In the genomic region with DNA sequence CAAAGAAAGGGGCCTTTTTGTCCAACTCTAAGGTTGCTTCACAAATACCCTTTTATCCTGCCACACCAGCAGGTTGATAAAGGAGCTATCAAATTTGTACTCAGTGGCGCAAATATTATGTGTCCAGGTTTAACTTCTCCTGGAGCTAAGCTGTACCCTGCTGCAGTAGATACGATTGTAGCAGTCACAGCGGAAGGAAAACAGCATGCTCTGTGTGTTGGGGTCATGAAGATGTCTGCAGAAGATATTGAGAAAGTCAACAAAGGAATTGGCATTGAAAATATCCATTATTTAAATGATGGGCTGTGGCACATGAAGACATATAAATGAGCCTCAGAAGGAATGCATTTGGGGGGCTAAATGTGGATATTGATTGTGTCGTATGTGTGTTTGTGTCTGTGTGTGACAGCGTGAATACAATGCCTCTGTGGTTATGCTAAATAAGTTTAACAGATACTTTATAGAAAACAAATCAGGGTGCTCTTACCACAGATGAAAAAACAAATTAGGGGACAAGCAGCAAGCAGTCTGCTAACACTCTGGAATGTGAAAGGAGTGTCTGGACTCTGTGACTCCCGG, we compare ENCODE assay signal across 8 cellular contexts. TPM values are rescaled to one million over a fixed set of nuclear protein-coding genes. Genes with fewer than 3 reads are reported as not detected.
DNase-seq lines count a peak whose midpoint lies in the region; ATAC-seq and TF ChIP-seq lines count a peak whose summit lies in the region.

No MANE protein-coding gene starts in this region.

- no peaks in the 10 kb centered on the region for H3K9me3 ChIP-seq in naive thymus-derived CD4-positive, alpha-beta T cell (ENCODE audit: control insufficient read depth in 2 of 3, low read length in 3 of 3)

- H3K27me3 ChIP-seq in dorsolateral prefrontal cortex: no peaks in the 10 kb centered on the region
- H3K27me3 ChIP-seq in naive thymus-derived CD4-positive, alpha-beta T cell (ENCODE audit: control insufficient read depth in 2 of 2, insufficient read depth in 2 of 2, low read length in 2 of 2): no peaks in the 10 kb centered on the region

- peaks cover 8 to 29% (median 22%) of the 10 kb centered on the region in 7 donors for H3K4me1 Mint-ChIP-seq in naive thymus-derived CD4-positive, alpha-beta T cell

- H3K4me3 ChIP-seq in AG10803 (ENCODE audit: low read length): peak overlapping the region; percentile 63
- peak overlapping the region; percentile 68 for H3K4me3 ChIP-seq in LNCaP clone FGC (ENCODE audit: low read depth, low read length)
- H3K4me3 ChIP-seq in dorsolateral prefrontal cortex: peak overlapping the region; percentile 7 to 81 (median 64)
- peak overlapping the region; percentile 85 for H3K4me3 ChIP-seq in naive thymus-derived CD4-positive, alpha-beta T cell (ENCODE audit: low read length)

- CTCF ChIA-PET in naive thymus-derived CD4-positive, alpha-beta T cell (lab: Charles Lee): interaction anchor here (1.8 to 2.2 kb wide), 2 partner anchors 10 to 65 kb away, joined by 5 to 6 read pairs; no protein-coding TSS in a partner anchor

- peaks cover 0 to 6% of the 10 kb centered on the region in 2 donors for H3K4me1 ChIP-seq in naive thymus-derived CD4-positive, alpha-beta T cell (ENCODE audit: control insufficient read depth in 2 of 2, insufficient read depth in 2 of 2, low read length in 2 of 2)

- DNase-seq in AG10803 (ENCODE audit: low read depth) (no peak), LNCaP clone FGC (ENCODE audit: low read depth) (no peak), dorsolateral prefrontal cortex (no peak), NCI-H1436 (lab: John Stamatoyannopoulos, UW) (no peak)
- DNase-seq in naive thymus-derived CD4-positive, alpha-beta T cell: no peak
- no peak for DNase-seq in effector CD8-positive, alpha-beta T cell (lab: John Stamatoyannopoulos, UW)

- no peak for TF ChIP-seq CTCF in AG10803 (conservative IDR thresholded peaks at IDR 0.05; ENCODE audit: low read length)
- no peak for TF ChIP-seq CTCF in LNCaP clone FGC (IDR thresholded peaks at IDR 0.05; ENCODE audit: control insufficient read depth, extremely low read depth, insufficient read depth)
- no peak for TF ChIP-seq CTCF in dorsolateral prefrontal cortex (IDR thresholded peaks at IDR 0.05 in 54 of 56, conservative IDR thresholded peaks at IDR 0.05 in 2 of 56; ENCODE audit: low read depth in 1 of 56, partially characterized antibody in 56 of 56)

- peak overlapping the region in 35 of 59 donors; percentile 22 to 93 (median 82) for H3K27ac ChIP-seq in dorsolateral prefrontal cortex
- peak overlapping the region; percentile 87 for H3K27ac ChIP-seq in naive thymus-derived CD4-positive, alpha-beta T cell (ENCODE audit: low read depth, low read length)

- no peak for ATAC-seq in naive thymus-derived CD4-positive, alpha-beta T cell
- ATAC-seq in GM21360 (IDR thresholded peaks at IDR 0.05; ENCODE audit: unreplicated experiment) (no peak), HG03439 (IDR thresholded peaks at IDR 0.05; ENCODE audit: unreplicated experiment) (no peak)

- H3K4me3 Mint-ChIP-seq in naive thymus-derived CD4-positive, alpha-beta T cell: peak overlapping the region; percentile 86 to 99 (median 94)

- H3K27me3 Mint-ChIP-seq in naive thymus-derived CD4-positive, alpha-beta T cell: no peaks in the 10 kb centered on the region

- intact Hi-C loops in dorsolateral prefrontal cortex (cut with DNase I): loop anchor here in 1 of 2 donors (5.0 kb wide), 1 partner anchor 36 kb away; a partner anchor contains a TSS
- intact Hi-C loops in naive thymus-derived CD4-positive, alpha-beta T cell (cut with micrococcal nuclease): loop anchor here (1.0 kb wide), 2 partner anchors 12 to 34 kb away; a partner anchor contains a TSS

- peaks cover 0 to 1% (median 0%) of the 10 kb centered on the region in 11 donors for H3K9me3 Mint-ChIP-seq in naive thymus-derived CD4-positive, alpha-beta T cell

- peaks cover 9 to 74% (median 21%) of the 10 kb centered on the region in 3 experiments for H3K36me3 ChIP-seq in naive thymus-derived CD4-positive, alpha-beta T cell (ENCODE audit: control insufficient read depth in 2 of 3, insufficient read depth in 3 of 3, low read length in 3 of 3)

- H3K27ac Mint-ChIP-seq in naive thymus-derived CD4-positive, alpha-beta T cell: peak overlapping the region; percentile 94 to 100 (median 98)

- peaks cover 0 to 35% (median 16%) of the 10 kb centered on the region in 5 donors for H3K36me3 Mint-ChIP-seq in naive thymus-derived CD4-positive, alpha-beta T cell

- POLR2A ChIA-PET in naive thymus-derived CD4-positive, alpha-beta T cell (lab: Charles Lee): interaction anchor here (1.0 to 1.3 kb wide), 3 partner anchors 13 to 32 kb away, joined by 3 read pairs; no protein-coding TSS in a partner anchor

RNA-seq across cellular contexts. Expression of a gene that starts 33.6 kb away (rescaled TPM):
- 100 to 1,000 TPM in 39 of 120 experiments, 10 to 100 TPM in 81; 70.0 to 134 (median 94.9) TPM for total RNA-seq in dorsolateral prefrontal cortex
- 100 to 1,000 TPM; 102 to 197 (median 133) TPM for total RNA-seq in naive thymus-derived CD4-positive, alpha-beta T cell
- 100 to 1,000 TPM; 109 to 140 TPM for polyA plus RNA-seq in naive thymus-derived CD4-positive, alpha-beta T cell

RNA-seq across cellular contexts. Expression of a gene that starts 57.3 kb away (rescaled TPM):
- total RNA-seq in dorsolateral prefrontal cortex: 100 to 1,000 TPM in 1 of 120 experiments, 10 to 100 TPM in 117, 1 to 10 TPM in 2; 8.0 to 102 (median 36.9) TPM
- total RNA-seq in naive thymus-derived CD4-positive, alpha-beta T cell: 10 to 100 TPM in 1 of 5 experiments, 1 to 10 TPM in 1, under 1 TPM in 3; 0.41 to 16.9 (median 0.62) TPM
- not detected for polyA plus RNA-seq in naive thymus-derived CD4-positive, alpha-beta T cell
